Comparison of ENCODE assay signal across 35 cellular contexts in genomic region chr16:86766700-86767099, GRCh38.
"Had no signal": no experiment of that assay in that cellular context is flagged by ENCODE, and none has a peak within 500 bp of the region (broad histone marks: within the 10 kb centered on the region; RNA-seq: fewer than 3 reads in every experiment).

No MANE protein-coding gene starts in this region.

- H3K4me3 ChIP-seq: adrenal gland, body of pancreas, breast epithelium had no signal

- H3K4me1 Mint-ChIP-seq: activated B cell treated with CpG ODN at 0.5 μM for 24 hours; activated CD4-positive, alpha-beta T cell treated with anti-CD3 and anti-CD28 coated beads, Interleukin-2, amount 10 ng/mL, durations not matched to agents 24 days and 14 days; activated CD8-positive, alpha-beta memory T cell treated with anti-CD3 and anti-CD28 coated beads, Interleukin-2, amount 10 ng/mL, durations not matched to agents 7 days and 5 days; activated naive CD4-positive, alpha-beta T cell treated with anti-CD3 and anti-CD28 coated beads, Interleukin-2, amount 10 ng/mL, durations not matched to agents 7 days and 5 days; activated naive CD4-positive, alpha-beta T cell treated with anti-CD3 and anti-CD28 coated beads, Interleukin-2, amount 50 U/mL, for 24 hours had no signal

- H3K27ac Mint-ChIP-seq: activated B cell treated with CpG ODN at 0.5 μM for 24 hours; activated CD4-positive, alpha-beta memory T cell treated with anti-CD3 and anti-CD28 coated beads for 36 hours; activated CD4-positive, alpha-beta T cell treated with anti-CD3 and anti-CD28 coated beads, Interleukin-2, amount 10 ng/mL, durations not matched to agents 24 days and 14 days; activated CD8-positive, alpha-beta memory T cell treated with anti-CD3 and anti-CD28 coated beads, Interleukin-2, amount 10 ng/mL, durations not matched to agents 7 days and 5 days; activated CD8-positive, alpha-beta T cell treated with anti-CD3 and anti-CD28 coated beads, Interleukin-2, amount 10 ng/mL, durations not matched to agents 7 days and 5 days; activated naive CD4-positive, alpha-beta T cell treated with anti-CD3 and anti-CD28 coated beads, Interleukin-2, amount 10 ng/mL, durations not matched to agents 7 days and 5 days; activated naive CD4-positive, alpha-beta T cell treated with anti-CD3 and anti-CD28 coated beads, Interleukin-2, amount 50 U/mL, for 24 hours; activated naive CD8-positive, alpha-beta T cell; activated T-cell treated with anti-CD3 and anti-CD28 coated beads, Interleukin-2, amount 50 U/mL, for 24 hours; activated T-helper 2 cell treated with anti-CD3 and anti-CD28 coated beads, Interferon-gamma antibody, Interleukin-2, Interleukin-4, amounts not matched to agents 10 μg/mL and 5 μg/mL and 100 μg/mL, durations not matched to agents 14 hours and 24 hours and 36 hours; T-helper 1 cell treated with Interleukin-12 subunit alpha and Interleukin-12 subunit beta and Interleukin-4 antibody, amounts not matched to agents 30 μg/mL and 1 μg/mL, for 36 hours; T-helper 2 cell treated with Interferon-gamma antibody and Interleukin-4, amounts not matched to agents 5 μg/mL and 100 μg/mL, for 36 hours had no signal

- DNase-seq: activated B cell treated with CpG ODN at 0.5 μM for 24 hours; activated CD4-positive, alpha-beta memory T cell treated with anti-CD3 and anti-CD28 coated beads for 36 hours; activated CD4-positive, alpha-beta T cell treated with anti-CD3 and anti-CD28 coated beads for 4 hours; activated CD4-positive, alpha-beta T cell treated with anti-CD3 and anti-CD28 coated beads, Interleukin-2, amount 10 ng/mL, durations not matched to agents 24 days and 14 days; activated CD4-positive, alpha-beta T cell treated with anti-CD3 and anti-CD28 coated beads, Interleukin-2, amount 50 U/mL, for 1 hour; activated CD4-positive, alpha-beta T cell treated with anti-CD3 and anti-CD28 coated beads, Interleukin-2, amount 50 U/mL, for 4 hours; activated CD4-positive, CD25-positive, alpha-beta regulatory T cell treated with anti-CD3 and anti-CD28 coated beads, Interleukin-2, amount 50 U/mL, for 72 hours; activated CD8-positive, alpha-beta memory T cell treated with anti-CD3 and anti-CD28 coated beads for 24 hours; activated CD8-positive, alpha-beta memory T cell treated with anti-CD3 and anti-CD28 coated beads, Interleukin-2, amount 10 ng/mL, durations not matched to agents 7 days and 5 days; activated CD8-positive, alpha-beta memory T cell treated with anti-CD3 and anti-CD28 coated beads, Interleukin-2, amount 50 U/mL, for 48 hours; activated CD8-positive, alpha-beta T cell treated with anti-CD3 and anti-CD28 coated beads, Interleukin-2, amount 10 ng/mL, durations not matched to agents 7 days and 5 days; activated effector memory CD4-positive, alpha-beta T cell treated with Interleukin-2 at 50 U/mL for 16 hours; activated gamma-delta T cell; activated naive CD4-positive, alpha-beta T cell treated with anti-CD3 and anti-CD28 coated beads, Interleukin-2, amount 10 ng/mL, durations not matched to agents 7 days and 5 days; activated naive CD4-positive, alpha-beta T cell treated with Interleukin-2 at 50 U/mL for 16 hours; activated T-cell treated with anti-CD3 and anti-CD28 coated beads, Interleukin-2, amount 50 U/mL, for 24 hours; activated T-cell treated with anti-CD3 and anti-CD28 coated beads, Interleukin-2, amount 50 U/mL, for 48 hours; adrenal gland; amniotic stem cell; aorta; body of pancreas; brain microvascular endothelial cell; central memory CD4-positive, alpha-beta T cell; T-helper 1 cell; T-helper 2 cell; T-helper 9 cell had no signal

- ATAC-seq: activated CD8-positive, alpha-beta memory T cell treated with anti-CD3 and anti-CD28 coated beads, Interleukin-2, amount 10 ng/mL, durations not matched to agents 7 days and 5 days; activated CD8-positive, alpha-beta T cell treated with anti-CD3 and anti-CD28 coated beads, Interleukin-2, amount 10 ng/mL, durations not matched to agents 7 days and 5 days; body of pancreas had no signal

- H3K36me3 Mint-ChIP-seq: activated CD4-positive, alpha-beta memory T cell treated with anti-CD3 and anti-CD28 coated beads for 36 hours; activated CD8-positive, alpha-beta memory T cell treated with anti-CD3 and anti-CD28 coated beads, Interleukin-2, amount 10 ng/mL, durations not matched to agents 7 days and 5 days; activated naive CD4-positive, alpha-beta T cell treated with anti-CD3 and anti-CD28 coated beads, Interleukin-2, amount 10 ng/mL, durations not matched to agents 7 days and 5 days; activated naive CD4-positive, alpha-beta T cell treated with anti-CD3 and anti-CD28 coated beads, Interleukin-2, amount 50 U/mL, for 24 hours; activated naive CD8-positive, alpha-beta T cell had no signal

- H3K36me3 ChIP-seq: adrenal gland, brain microvascular endothelial cell, breast epithelium had no signal

- H3K4me3 Mint-ChIP-seq: activated B cell treated with CpG ODN at 0.5 μM for 24 hours; activated CD4-positive, alpha-beta memory T cell treated with anti-CD3 and anti-CD28 coated beads for 36 hours; activated CD4-positive, alpha-beta T cell treated with anti-CD3 and anti-CD28 coated beads, Interleukin-2, amount 10 ng/mL, durations not matched to agents 24 days and 14 days; activated CD8-positive, alpha-beta memory T cell treated with anti-CD3 and anti-CD28 coated beads, Interleukin-2, amount 10 ng/mL, durations not matched to agents 7 days and 5 days; activated CD8-positive, alpha-beta T cell treated with anti-CD3 and anti-CD28 coated beads, Interleukin-2, amount 10 ng/mL, durations not matched to agents 7 days and 5 days; activated naive CD4-positive, alpha-beta T cell treated with anti-CD3 and anti-CD28 coated beads, Interleukin-2, amount 10 ng/mL, durations not matched to agents 7 days and 5 days; activated naive CD4-positive, alpha-beta T cell treated with anti-CD3 and anti-CD28 coated beads, Interleukin-2, amount 50 U/mL, for 24 hours; activated naive CD8-positive, alpha-beta T cell; activated T-cell treated with anti-CD3 and anti-CD28 coated beads, Interleukin-2, amount 50 U/mL, for 24 hours; T-helper 1 cell treated with Interleukin-12 subunit alpha and Interleukin-12 subunit beta and Interleukin-4 antibody, amounts not matched to agents 30 μg/mL and 1 μg/mL, for 36 hours; T-helper 2 cell treated with Interferon-gamma antibody and Interleukin-4, amounts not matched to agents 5 μg/mL and 100 μg/mL, for 36 hours had no signal

- H3K27me3 Mint-ChIP-seq: activated CD4-positive, alpha-beta T cell treated with anti-CD3 and anti-CD28 coated beads, Interleukin-2, amount 10 ng/mL, durations not matched to agents 24 days and 14 days had no signal

- H3K27me3 ChIP-seq: brain microvascular endothelial cell had no signal

- H3K9me3 Mint-ChIP-seq: activated B cell treated with CpG ODN at 0.5 μM for 24 hours; activated CD4-positive, alpha-beta memory T cell treated with anti-CD3 and anti-CD28 coated beads for 36 hours; activated CD4-positive, alpha-beta T cell treated with anti-CD3 and anti-CD28 coated beads, Interleukin-2, amount 10 ng/mL, durations not matched to agents 24 days and 14 days; activated naive CD4-positive, alpha-beta T cell treated with anti-CD3 and anti-CD28 coated beads, Interleukin-2, amount 10 ng/mL, durations not matched to agents 7 days and 5 days; activated naive CD4-positive, alpha-beta T cell treated with anti-CD3 and anti-CD28 coated beads, Interleukin-2, amount 50 U/mL, for 24 hours; activated T-cell treated with anti-CD3 and anti-CD28 coated beads, Interleukin-2, amount 50 U/mL, for 24 hours; activated T-helper 2 cell treated with anti-CD3 and anti-CD28 coated beads, Interferon-gamma antibody, Interleukin-2, Interleukin-4, amounts not matched to agents 10 μg/mL and 5 μg/mL and 100 μg/mL, durations not matched to agents 14 hours and 24 hours and 36 hours; T-helper 1 cell treated with Interleukin-12 subunit alpha and Interleukin-12 subunit beta and Interleukin-4 antibody, amounts not matched to agents 30 μg/mL and 1 μg/mL, for 36 hours; T-helper 2 cell treated with Interferon-gamma antibody and Interleukin-4, amounts not matched to agents 5 μg/mL and 100 μg/mL, for 36 hours had no signal

- H3K27ac ChIP-seq: adrenal gland, body of pancreas, brain microvascular endothelial cell, breast epithelium, VCaP had no signal

- H3K4me1 ChIP-seq: adrenal gland, body of pancreas, breast epithelium had no signal

- H3K9me3 ChIP-seq: adrenal gland, body of pancreas, breast epithelium had no signal

- FAIRE-seq: astrocyte, TTC549 had no signal
